ENCODE assay signal across 23 cellular contexts in the genomic region with DNA sequence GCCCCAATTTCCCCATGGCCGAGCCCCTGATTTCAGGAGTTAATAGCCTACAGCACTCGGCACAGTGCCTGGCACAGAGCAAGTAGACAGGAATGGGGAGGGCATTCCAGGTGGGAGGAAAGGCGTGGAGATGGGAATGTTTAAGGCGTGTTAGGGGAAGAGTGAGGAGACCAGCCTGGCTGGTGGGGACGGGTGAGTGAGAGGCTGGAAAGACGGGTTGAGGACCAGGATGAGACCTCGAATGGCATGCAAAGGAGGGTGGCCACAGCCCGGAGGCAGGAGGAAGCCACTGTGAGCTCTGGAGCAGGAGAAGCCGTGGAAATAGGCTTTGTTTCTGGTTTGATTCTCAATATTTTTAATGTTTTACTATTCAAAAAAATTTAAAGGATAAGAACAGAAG. TPM values are rescaled to one million over a fixed set of nuclear protein-coding genes. Genes with fewer than 3 reads are reported as not detected.
DNase-seq lines count a peak whose midpoint lies in the region; ATAC-seq, FAIRE-seq and TF ChIP-seq lines count a peak whose summit lies in the region.
"Had no signal": no experiment of that assay in that cellular context is flagged by ENCODE, and none has a peak within 500 bp of the region (broad histone marks: within the 10 kb centered on the region; RNA-seq: fewer than 3 reads in every experiment).

No MANE protein-coding gene starts in this region.

- H3K4me2 ChIP-seq in PC-9, result peak overlapping the region; percentile 57
- no peak overlapping the region for H3K4me2 ChIP-seq in keratinocyte (ENCODE audit: control insufficient read depth, extremely low read depth, insufficient read depth, low read depth, low read length)

- H3K9me3 ChIP-seq in PC-9 (ENCODE audit: insufficient read depth, low read depth) (no peaks in the 10 kb centered on the region), keratinocyte (ENCODE audit: control insufficient read depth, low read depth, low read length) (no peaks in the 10 kb centered on the region)
- no peaks in the 10 kb centered on the region for H3K9me3 ChIP-seq in effector memory CD4-positive, alpha-beta T cell (ENCODE audit: control insufficient read depth, low read length)
- H3K9me3 ChIP-seq: HAP-1, MG63 had no signal

- H2AFZ ChIP-seq in PC-9 (no peak overlapping the region), keratinocyte (ENCODE audit: control insufficient read depth, low read length) (peak overlapping the region; percentile 42)

- peaks cover 71% of the 10 kb centered on the region for H3F3A ChIP-seq in PC-9 (ENCODE audit: insufficient read depth, low read depth)

- ATAC-seq in Right ventricle myocardium inferior, result no peak

- no peak for FAIRE-seq in keratinocyte (lab: Jason Lieb, UNC)
- FAIRE-seq in RCC 7860 (lab: Jason Lieb, UNC), result no peak
- FAIRE-seq: D721Med had no signal

- H3K27ac ChIP-seq in PC-9 (peak overlapping the region; percentile 59), keratinocyte (ENCODE audit: control insufficient read depth, insufficient read depth, low read length) (no peak overlapping the region), skin epidermis (peak overlapping the region in 14 of 21 experiments; percentile 10 to 90 (median 56))
- no peak overlapping the region for H3K27ac ChIP-seq in effector memory CD4-positive, alpha-beta T cell (ENCODE audit: insufficient read depth, low read length, poor library complexity, severe bottlenecking)

- peaks cover 96% of the 10 kb centered on the region for H3K4me1 ChIP-seq in PC-9 (replicated peaks; ENCODE audit: insufficient read depth)
- H3K4me1 ChIP-seq in keratinocyte (ENCODE audit: control insufficient read depth, extremely low read depth, insufficient read depth, low read length), result peaks cover 23% of the 10 kb centered on the region
- no peaks in the 10 kb centered on the region for H3K4me1 ChIP-seq in effector memory CD4-positive, alpha-beta T cell (ENCODE audit: control insufficient read depth, insufficient read depth, low read length, poor library complexity, severe bottlenecking)
- H3K4me1 ChIP-seq: HAP-1 had no signal

- no peaks in the 10 kb centered on the region for H4K20me1 ChIP-seq in PC-9 (ENCODE audit: insufficient read depth)
- no peaks in the 10 kb centered on the region for H4K20me1 ChIP-seq in keratinocyte (ENCODE audit: control insufficient read depth, extremely low read depth, insufficient read depth, low read length)

- dilution Hi-C loops in keratinocyte (cut with MboI; ENCODE audit: extremely low pct_ligation_motif_present, low sequenced_read_pairs), result no loop called here

- CTCF ChIA-PET in PC-9 (lab: Charles Lee), result no interaction called here

- DNase-seq in Right ventricle myocardium inferior (ENCODE audit: missing footprints) (peak; percentile 2), cardiac septum (ENCODE audit: low spot score) (no peak), PC-9 (peak; percentile 62 to 64), keratinocyte (ENCODE audit: low read depth, low spot score) (no peak), RCC 7860 (ENCODE audit: low spot score) (no peak), A172 (ENCODE audit: low spot score) (no peak)
- DNase-seq in effector memory CD4-positive, alpha-beta T cell, result no peak
- DNase-seq: 8988T, DMS53, GOT3, Kasumi-1, MG63, NCI-H1105 treated with DMSO at 0.1 percent for 48 hours, NCI-H146, NCI-H1930, NCI-H2107, NCI-H524, NCI-H774, RPMI8226, SHP77 had no signal

- no peaks in the 10 kb centered on the region for H3K27me3 ChIP-seq in PC-9 (ENCODE audit: insufficient read depth, low read depth)
- H3K27me3 ChIP-seq in keratinocyte (ENCODE audit: control insufficient read depth, extremely low read depth, insufficient read depth, low read length), result no peaks in the 10 kb centered on the region
- H3K27me3 ChIP-seq in effector memory CD4-positive, alpha-beta T cell (replicated peaks; ENCODE audit: control insufficient read depth, insufficient read depth, low read length, poor library complexity, severe bottlenecking), result no peaks in the 10 kb centered on the region
- H3K27me3 ChIP-seq: MG63 had no signal

- H3K9ac ChIP-seq in keratinocyte (ENCODE audit: control insufficient read depth, extremely low read depth, insufficient read depth, low read length), result no peak overlapping the region

- TF ChIP-seq CTCF in PC-9 (conservative IDR thresholded peaks at IDR 0.05) (no peak), keratinocyte (optimal IDR thresholded peaks at IDR 0.05 in 1 of 3, IDR thresholded peaks at IDR 0.05 in 1 of 3, conservative IDR thresholded peaks at IDR 0.05 in 1 of 3; ENCODE audit: extremely low read depth in 1 of 3, insufficient read depth in 2 of 3, low read length in 3 of 3) (no peak)

- intact Hi-C loops in Right ventricle myocardium inferior (cut with DNase I), result no loop called here
- intact Hi-C loops in cardiac septum (cut with DNase I), result no loop called here
- intact Hi-C loops in PC-9 (cut with micrococcal nuclease; ENCODE audit: unreplicated experiment), result no loop called here

- H3K79me2 ChIP-seq in PC-9 (ENCODE audit: low read depth), result peaks cover 5% of the 10 kb centered on the region; the same call in 1 of the 2 replicates
- H3K79me2 ChIP-seq in keratinocyte (ENCODE audit: control insufficient read depth, insufficient read depth, low read length), result no peaks in the 10 kb centered on the region

- POLR2A ChIA-PET in PC-9 (lab: Charles Lee; ENCODE audit: unreplicated experiment), result no interaction called here

- no peaks in the 10 kb centered on the region for H3K9me2 ChIP-seq in PC-9 (ENCODE audit: insufficient read depth)

- no peaks in the 10 kb centered on the region for H3K36me3 ChIP-seq in PC-9 (ENCODE audit: low read depth)
- no peaks in the 10 kb centered on the region for H3K36me3 ChIP-seq in keratinocyte (ENCODE audit: control insufficient read depth in 2 of 2, extremely low read depth in 1 of 2, insufficient read depth in 2 of 2, low read length in 2 of 2)
- H3K36me3 ChIP-seq in effector memory CD4-positive, alpha-beta T cell (ENCODE audit: control insufficient read depth, insufficient read depth, low read length), result no peaks in the 10 kb centered on the region
- H3K36me3 ChIP-seq: HAP-1, MG63 had no signal

- no peak overlapping the region; the same call in 1 of the 2 replicates for H3K4me3 ChIP-seq in PC-9
- H3K4me3 ChIP-seq in keratinocyte (ENCODE audit: control insufficient read depth in 2 of 3, extremely low read depth in 1 of 3, insufficient read depth in 2 of 3, low read depth in 1 of 3, low read length in 3 of 3), result no peak overlapping the region
- no peak overlapping the region for H3K4me3 ChIP-seq in skin epidermis
- no peak overlapping the region for H3K4me3 ChIP-seq in effector memory CD4-positive, alpha-beta T cell (ENCODE audit: insufficient read depth, low read depth, low read length, poor library complexity, severe bottlenecking)
- H3K4me3 ChIP-seq: HAP-1, MG63 had no signal

- no peaks in the 10 kb centered on the region for H3K9me1 ChIP-seq in keratinocyte (ENCODE audit: control insufficient read depth, extremely low read depth, insufficient read depth, low read length)

- BruUV-seq in PC-9 (replicated peaks; lab: Mats Ljungman, UMichigan), result no TSS peak

RNA-seq across cellular contexts. Expression of gene CEBPB, which starts 49.5 kb away (rescaled TPM):
- total RNA-seq in Right ventricle myocardium inferior, result 62.4 TPM
- total RNA-seq in cardiac septum, result 33.2 TPM
- total RNA-seq in PC-9 (2021), result 112 and 117 TPM in 2 replicates
- polyA plus RNA-seq in keratinocyte, result 11.2 to 23.1 TPM (median 15.8 TPM) in 3 replicates
- 29.3 TPM for polyA plus RNA-seq in keratinocyte (2011; ENCODE audit: low read depth)
- polyA plus RNA-seq in keratinocyte (2011; cell fraction: cytosol; rRNA removed), result 8.5 and 17.2 TPM in 2 replicates
- polyA plus RNA-seq in keratinocyte (2011; cell fraction: nucleus; rRNA removed), result 15.7 and 21.8 TPM in 2 replicates
- 20.9 and 67.3 TPM in 2 replicates for polyA plus RNA-seq in keratinocyte (2012; ENCODE audit: low replicate concordance)
- 3.1 to 4.4 TPM (median 4.1 TPM) in 3 replicates for polyA minus RNA-seq in keratinocyte
- polyA minus RNA-seq in keratinocyte (2011; cell fraction: cytosol; rRNA and poly(A)+ RNA removed), result 61.0 TPM
- 16.2 and 23.4 TPM in 2 replicates for polyA minus RNA-seq in keratinocyte (2011; cell fraction: nucleus; rRNA and poly(A)+ RNA removed)
- total RNA-seq in A172 (2014; rRNA removed; shearing (Covaris generic)), result 26.8 and 31.5 TPM in 2 replicates

Comparison
In these comparisons a context has a peak if more than half of its experiments do, and no peak if none do; other contexts are left out.
1. DNase-seq: peak in Right ventricle myocardium inferior (single experiment) and PC-9 (2 of 2); none in cardiac septum (single experiment), keratinocyte (single experiment), RCC 7860 (single experiment), effector memory CD4-positive, alpha-beta T cell (0 of 3) and A172 (single experiment).
2. H3K27ac ChIP-seq: peak in PC-9 (single experiment) and skin epidermis (14 of 21); none in keratinocyte (single experiment) and effector memory CD4-positive, alpha-beta T cell (single experiment).